Comparison of ENCODE assay signal across 8 cellular contexts in genomic region chr19:5001547-5002131, GRCh38.
DNase-seq lines count a peak whose midpoint lies in the region; ATAC-seq lines count a peak whose summit lies in the region.

No MANE protein-coding gene starts in this region.

- intact Hi-C loops in head of caudate nucleus (cut with DNase I): no loop called here

- DNase-seq in NCI-H1694 treated with DMSO at 0.1 percent for 48 hours (lab: John Stamatoyannopoulos, UW) (peak; percentile 4), NCI-H1694 (lab: John Stamatoyannopoulos, UW) (no peak), NCI-H146 (lab: John Stamatoyannopoulos, UW) (peak; percentile 16), head of caudate nucleus (peak in 23 of 42 donors; percentile 18 to 78 (median 41))
- peak; percentile 34 for DNase-seq in activated T-cell treated with anti-CD3 and anti-CD28 coated beads, Interleukin-2, amount 50 U/mL, for 1 hour
- peak; percentile 48 to 52 for DNase-seq in stimulated activated CD4-positive, alpha-beta T cell treated with anti-CD3 and anti-CD28 coated beads, Interleukin-2, amount 100 ng/mL, for 24 hours

- ATAC-seq in HG02852 (IDR thresholded peaks at IDR 0.05; ENCODE audit: unreplicated experiment) (no peak), GM18909 (IDR thresholded peaks at IDR 0.05; ENCODE audit: poor library complexity, unreplicated experiment) (no peak)
